ENCODE assay signal across 19 cellular contexts in genomic region chr13:27110056-27110746, GRCh38.
DNase-seq lines count a peak whose midpoint lies in the region; ATAC-seq and TF ChIP-seq lines count a peak whose summit lies in the region.
"Had no signal": no experiment of that assay in that cellular context is flagged by ENCODE, and none has a peak within 500 bp of the region (broad histone marks: within the 10 kb centered on the region; RNA-seq: fewer than 3 reads in every experiment).

No MANE protein-coding gene starts in this region.

- H3K4me3 Mint-ChIP-seq in GM23338, result no peak overlapping the region
- H3K4me3 Mint-ChIP-seq: CD4-positive, alpha-beta T cell; T-helper 17 cell had no signal

- H3K4me1 Mint-ChIP-seq in GM23338, result no peaks in the 10 kb centered on the region

- H3K18ac ChIP-seq in mesendoderm (ENCODE audit: low read length), result no peak overlapping the region

- no peak for TF ChIP-seq CTCF in GM23338 (conservative IDR thresholded peaks at IDR 0.05; ENCODE audit: low read depth in 2 of 2)

- no peak overlapping the region for H3K56ac ChIP-seq in mesendoderm (ENCODE audit: low read length)

- H2BK120ac ChIP-seq in mesendoderm (ENCODE audit: low read depth, low read length), result no peak overlapping the region

- H3K4me3 ChIP-seq in GM23338 (no peak overlapping the region), endocrine pancreas (ENCODE audit: control insufficient read depth, insufficient read depth, low read length) (peak overlapping the region; percentile 34), mesendoderm (ENCODE audit: low read length) (no peak overlapping the region)
- H3K4me3 ChIP-seq: GM23248 had no signal

- peaks cover 10% of the 10 kb centered on the region; the same call in 2 of the 3 replicates for H3K36me3 Mint-ChIP-seq in GM23338 (ENCODE audit: low read depth)

- H3K9me3 Mint-ChIP-seq in GM23338, result no peaks in the 10 kb centered on the region
- H3K9me3 Mint-ChIP-seq: CD4-positive, alpha-beta T cell had no signal

- no peaks in the 10 kb centered on the region; the same call in 1 of the 2 replicates for H4K20me1 ChIP-seq in GM23338 (replicated peaks; ENCODE audit: insufficient read depth)

- H3K9me2 ChIP-seq in GM23338 (ENCODE audit: insufficient read depth), result no peaks in the 10 kb centered on the region

- H3K36me3 ChIP-seq in GM23338 (ENCODE audit: insufficient read depth) (no peaks in the 10 kb centered on the region; the same call in 1 of the 2 replicates), endocrine pancreas (ENCODE audit: control insufficient read depth, insufficient read depth, low read length) (no peaks in the 10 kb centered on the region), mesendoderm (ENCODE audit: control insufficient read depth, insufficient read depth, low read length) (no peaks in the 10 kb centered on the region)

- no peak overlapping the region for H2AFZ ChIP-seq in GM23338
- H2AFZ ChIP-seq: GM23248 had no signal

- H3K9me3 ChIP-seq in endocrine pancreas (ENCODE audit: control insufficient read depth, low read length), result no peaks in the 10 kb centered on the region
- H3K9me3 ChIP-seq: BE2C had no signal

- no peak overlapping the region for H4K8ac ChIP-seq in mesendoderm (ENCODE audit: low read depth, low read length)

- no peak overlapping the region for H3K23ac ChIP-seq in mesendoderm (ENCODE audit: low read length)

- H4K5ac ChIP-seq in mesendoderm (ENCODE audit: low read length), result no peak overlapping the region

- no peaks in the 10 kb centered on the region for H3K27me3 ChIP-seq in GM23338 (ENCODE audit: insufficient read depth)
- no peaks in the 10 kb centered on the region for H3K27me3 ChIP-seq in endocrine pancreas (ENCODE audit: control insufficient read depth, insufficient read depth, low read length)
- no peaks in the 10 kb centered on the region for H3K27me3 ChIP-seq in mesendoderm (ENCODE audit: insufficient read depth, low read length, poor library complexity)
- H3K27me3 ChIP-seq: BE2C had no signal

- no CpG with 5 or more reads among the region's 3 CpGs for WGBS in mesendoderm (ENCODE audit: extremely low coverage, insufficient coverage, low lambda C conversion rate)

- H3K79me1 ChIP-seq in mesendoderm (ENCODE audit: low read length), result peaks cover 4% of the 10 kb centered on the region

- no peak overlapping the region for H3K27ac Mint-ChIP-seq in GM23338
- H3K27ac Mint-ChIP-seq: CD4-positive, alpha-beta T cell; T-helper 17 cell had no signal

- H3K27me3 Mint-ChIP-seq in GM23338 (ENCODE audit: insufficient read depth, low read depth, poor library complexity), result no peaks in the 10 kb centered on the region
- H3K27me3 Mint-ChIP-seq: CD4-positive, alpha-beta T cell; T-helper 17 cell had no signal

- DNase-seq in NCI-H1436 treated with DMSO at 0.1 percent for 48 hours (lab: John Stamatoyannopoulos, UW) (peak; percentile 0), NCI-H1436 (lab: John Stamatoyannopoulos, UW) (no peak), GM23338 (ENCODE audit: low spot score) (no peak), NCI-H69 (lab: John Stamatoyannopoulos, UW) (peak; percentile 42), mesendoderm (no peak)
- DNase-seq: 8988T; BE2C; Calu3; CD4-positive, alpha-beta T cell; DND-41; GM23248; KG1; NCI-H1048; NCI-H187 treated with DMSO at 0.1 percent for 48 hours; RPMI8226; T-helper 17 cell had no signal

- H3K27ac ChIP-seq in GM23338 (ENCODE audit: low read depth), result 0 out of 2 replicates have a peak overlapping the region, but pooled peaks have one; percentile 53
- no peak overlapping the region for H3K27ac ChIP-seq in mesendoderm (ENCODE audit: low read depth, low read length)
- H3K27ac ChIP-seq: GM23248 had no signal

- peaks cover 71% of the 10 kb centered on the region for H3K79me2 ChIP-seq in GM23338 (replicated peaks; ENCODE audit: insufficient read depth)
- peaks cover 2% of the 10 kb centered on the region for H3K79me2 ChIP-seq in mesendoderm (ENCODE audit: control insufficient read depth, insufficient read depth, low read length)

- H3K4me1 ChIP-seq in GM23338 (ENCODE audit: insufficient read depth), result no peaks in the 10 kb centered on the region
- H3K4me1 ChIP-seq in endocrine pancreas (ENCODE audit: control insufficient read depth, insufficient read depth, low read length), result peaks cover 14% of the 10 kb centered on the region
- no peaks in the 10 kb centered on the region for H3K4me1 ChIP-seq in mesendoderm (ENCODE audit: control insufficient read depth, low read depth, low read length)
- H3K4me1 ChIP-seq: BE2C had no signal

- H3K4ac ChIP-seq in mesendoderm (ENCODE audit: low read depth, low read length), result no peak overlapping the region

- no peak for ATAC-seq in GM23338
- no peak for ATAC-seq in GM21390 (IDR thresholded peaks at IDR 0.05; ENCODE audit: unreplicated experiment)
- no peak for ATAC-seq in HG02840 (IDR thresholded peaks at IDR 0.05; ENCODE audit: low FRiP score, unreplicated experiment)
- ATAC-seq: T-helper 17 cell had no signal

- H3K9ac ChIP-seq in endocrine pancreas (ENCODE audit: control insufficient read depth, insufficient read depth, low read length) (no peak overlapping the region), mesendoderm (ENCODE audit: low read length) (no peak overlapping the region)
- H3K9ac ChIP-seq: GM23248 had no signal

- no peak overlapping the region for H2BK5ac ChIP-seq in mesendoderm (ENCODE audit: low read length)

- no peak overlapping the region for H2BK15ac ChIP-seq in mesendoderm (replicated peaks; ENCODE audit: low read depth)

- no peaks in the 10 kb centered on the region for H3F3A ChIP-seq in GM23338 (replicated peaks; ENCODE audit: low read depth)

- H2AK5ac ChIP-seq in mesendoderm (ENCODE audit: low read length), result no peak overlapping the region

- H3K4me2 ChIP-seq in GM23338, result no peak overlapping the region
- no peak overlapping the region for H3K4me2 ChIP-seq in mesendoderm (ENCODE audit: low read length)

TF ChIP-seq in GM23338, 12 proteins besides CTCF, POLR2A, EP300 and RAD21:
- no peak for TF ChIP-seq ETS1 (IDR thresholded peaks at IDR 0.05)
- no peak for TF ChIP-seq ZNF462 (CRISPR knock-in tag; IDR thresholded peaks at IDR 0.05)

Comparison
In these comparisons a context has a peak if more than half of its experiments do, and no peak if none do; other contexts are left out.
1. DNase-seq: peak in NCI-H1436 treated with DMSO at 0.1 percent for 48 hours (single experiment) and NCI-H69 (single experiment); none in NCI-H1436 (single experiment), GM23338 (single experiment) and mesendoderm (single experiment).